In genomic region chr14:77151918-77152588, GRCh38 we compare ENCODE assay signal across 7 cellular contexts. TPM values are rescaled to one million over a fixed set of nuclear protein-coding genes. Genes with fewer than 3 reads are reported as not detected.
DNase-seq lines count a peak whose midpoint lies in the region; ATAC-seq, FAIRE-seq and TF ChIP-seq lines count a peak whose summit lies in the region.

No MANE protein-coding gene starts in this region.

- no peak overlapping the region for H3K27ac Mint-ChIP-seq in activated naive CD8-positive, alpha-beta T cell treated with anti-CD3 and anti-CD28 coated beads, Interleukin-2, amount 50 U/mL, for 24 hours

- ATAC-seq in activated naive CD8-positive, alpha-beta T cell treated with anti-CD3 and anti-CD28 coated beads, Interleukin-2, amount 50 U/mL, for 24 hours, result peak; percentile 54

- TF ChIP-seq RAD21 in liver (IDR thresholded peaks at IDR 0.05), result peak; percentile 57 to 63

- no peak overlapping the region for H3K9ac ChIP-seq in liver (ENCODE audit: low read depth in 1 of 2, low read length in 2 of 2)

- no peak for TF ChIP-seq POLR2A in GM12891 (IDR thresholded peaks at IDR 0.05; ENCODE audit: low read depth, low read length)

- H3K27me3 ChIP-seq in liver (ENCODE audit: control insufficient read depth in 4 of 4, insufficient read depth in 4 of 4, low read length in 3 of 4) (peaks cover 0 to 4% (median 3%) of the 10 kb centered on the region in 4 donors), H7 (ENCODE audit: control insufficient read depth, insufficient read depth, low read length) (no peaks in the 10 kb centered on the region), tibial artery (peaks cover 0 to 33% of the 10 kb centered on the region in 2 donors)

- H3K4me1 ChIP-seq in liver (ENCODE audit: control insufficient read depth in 4 of 4, insufficient read depth in 4 of 4, low read length in 3 of 4) (no peaks in the 10 kb centered on the region), tibial artery (peaks cover 0 to 15% (median 0%) of the 10 kb centered on the region in 4 donors)

- H3K4me1 Mint-ChIP-seq in activated naive CD8-positive, alpha-beta T cell treated with anti-CD3 and anti-CD28 coated beads, Interleukin-2, amount 50 U/mL, for 24 hours, result no peaks in the 10 kb centered on the region

- intact Hi-C loops in tibial artery (cut with DNase I; ENCODE audit: low total_unique reads), result loop anchor here (10.0 kb wide), 1 partner anchor 163 kb away; no protein-coding TSS in a partner anchor

- WGBS in liver, result 32% methylated on average over 2 of the region's 2 CpGs

- no peak for FAIRE-seq in GM12891 (lab: Jason Lieb, UNC)

- no peaks in the 10 kb centered on the region for H3K9me3 ChIP-seq in liver (ENCODE audit: control insufficient read depth in 4 of 4, low read length in 3 of 4)
- H3K9me3 ChIP-seq in tibial artery, result no peaks in the 10 kb centered on the region

- H3K27me3 Mint-ChIP-seq in activated naive CD8-positive, alpha-beta T cell treated with anti-CD3 and anti-CD28 coated beads, Interleukin-2, amount 50 U/mL, for 24 hours, result peaks cover 32% of the 10 kb centered on the region

- DNase-seq in GM12891 (ENCODE audit: insufficient read length, low spot score) (peak; percentile 36), NCI-H187 treated with DMSO at 0.1 percent for 48 hours (lab: John Stamatoyannopoulos, UW) (peak; percentile 42), H7 (no peak), tibial artery (no peak)
- no peak for DNase-seq in activated naive CD8-positive, alpha-beta T cell treated with anti-CD3 and anti-CD28 coated beads, Interleukin-2, amount 50 U/mL, for 24 hours
- DNase-seq in activated naive CD4-positive, alpha-beta T cell treated with anti-CD3 and anti-CD28 coated beads, Interleukin-2, amount 50 U/mL, for 16 hours, result no peak

- H3K4me3 Mint-ChIP-seq in activated naive CD8-positive, alpha-beta T cell treated with anti-CD3 and anti-CD28 coated beads, Interleukin-2, amount 50 U/mL, for 24 hours, result no peak overlapping the region

- no peak overlapping the region for H3K27ac ChIP-seq in liver (ENCODE audit: low read depth in 1 of 2, low read length in 2 of 2)
- H3K27ac ChIP-seq in tibial artery, result no peak overlapping the region

- TF ChIP-seq CTCF in liver (IDR thresholded peaks at IDR 0.05; ENCODE audit: low read depth, low read length, missing input control) (no peak), tibial artery (IDR thresholded peaks at IDR 0.05) (no peak)

- no peaks in the 10 kb centered on the region for H3K36me3 Mint-ChIP-seq in activated naive CD8-positive, alpha-beta T cell treated with anti-CD3 and anti-CD28 coated beads, Interleukin-2, amount 50 U/mL, for 24 hours (ENCODE audit: low read depth)

- H3K36me3 ChIP-seq in liver (ENCODE audit: control insufficient read depth in 4 of 4, insufficient read depth in 3 of 4, low read depth in 1 of 4, low read length in 3 of 4) (no peaks in the 10 kb centered on the region), H7 (replicated peaks; ENCODE audit: control insufficient read depth, insufficient read depth, low read length) (no peaks in the 10 kb centered on the region), tibial artery (no peaks in the 10 kb centered on the region)

- H3K4me3 ChIP-seq in liver (ENCODE audit: low read depth in 1 of 3, low read length in 3 of 3) (no peak overlapping the region), H7 (ENCODE audit: insufficient read depth, low read depth, low read length) (no peak overlapping the region), tibial artery (no peak overlapping the region)

- H3K9me3 Mint-ChIP-seq in activated naive CD8-positive, alpha-beta T cell treated with anti-CD3 and anti-CD28 coated beads, Interleukin-2, amount 50 U/mL, for 24 hours, result no peaks in the 10 kb centered on the region

TF ChIP-seq in GM12891, 5 proteins besides CTCF, POLR2A, EP300 and RAD21:
- TF ChIP-seq POU2F2 (IDR thresholded peaks at IDR 0.05; ENCODE audit: low read depth, low read length) (no peak), PAX5 (IDR thresholded peaks at IDR 0.05; ENCODE audit: insufficient read depth, low read length, severe bottlenecking) (no peak), TAF1 (IDR thresholded peaks at IDR 0.05; ENCODE audit: low read depth, low read length) (no peak), POLR2AphosphoS5 (IDR thresholded peaks at IDR 0.05; ENCODE audit: low read depth, low read length) (no peak), SPI1 (IDR thresholded peaks at IDR 0.05; ENCODE audit: low read depth, low read length) (no peak)

TF ChIP-seq in liver, 16 proteins besides CTCF, POLR2A, EP300 and RAD21:
- TF ChIP-seq ZBTB33 (IDR thresholded peaks at IDR 0.05) (no peak), NR2F2 (IDR thresholded peaks at IDR 0.05) (no peak), JUND (IDR thresholded peaks at IDR 0.05) (no peak), RXRA (IDR thresholded peaks at IDR 0.05) (no peak), HNF4A (conservative IDR thresholded peaks at IDR 0.05) (no peak), GABPA (IDR thresholded peaks at IDR 0.05 in 1 of 2, conservative IDR thresholded peaks at IDR 0.05 in 1 of 2) (no peak), FOXA2 (IDR thresholded peaks at IDR 0.05) (no peak), MAX (IDR thresholded peaks at IDR 0.05) (no peak), EGR1 (IDR thresholded peaks at IDR 0.05; ENCODE audit: low read depth in 2 of 2) (no peak), REST (IDR thresholded peaks at IDR 0.05) (no peak), SP1 (IDR thresholded peaks at IDR 0.05) (no peak), ATF3 (IDR thresholded peaks at IDR 0.05) (no peak), TAF1 (conservative IDR thresholded peaks at IDR 0.05) (no peak), HNF4G (IDR thresholded peaks at IDR 0.05) (no peak), FOXA1 (IDR thresholded peaks at IDR 0.05) (no peak), YY1 (IDR thresholded peaks at IDR 0.05) (no peak)
TF ChIP-seq in liver: peak in this region for 0.

RNA-seq across cellular contexts. Expression of gene ZDHHC22, which starts 10.5 kb away (rescaled TPM):
- not detected for polyA plus RNA-seq in GM12891 (2012; ENCODE audit: low read depth, missing spikeins)
- total RNA-seq in liver, result not detected
- not detected for polyA plus RNA-seq in liver
- total RNA-seq in H7 (2014; rRNA removed; shearing (Covaris generic)), result 8.9 and 11.6 TPM in 2 replicates

RNA-seq across cellular contexts. Expression of gene TMEM63C, which starts 29.5 kb away (rescaled TPM):
- 0.04 TPM for polyA plus RNA-seq in GM12891 (2012; ENCODE audit: low read depth, missing spikeins)
- 1 to 10 TPM in 1 of 2 donors, under 1 TPM in 1; 0.25 to 1.6 TPM for total RNA-seq in liver
- under 1 TPM in 1 of 2 donors, not detected in 1; 0.13 TPM for polyA plus RNA-seq in liver
- total RNA-seq in H7 (2014; rRNA removed; shearing (Covaris generic)), result 2.1 and 2.2 TPM in 2 replicates

RNA-seq across cellular contexts. Expression of gene CIPC, which starts 54.0 kb away (rescaled TPM):
- 6.4 TPM for polyA plus RNA-seq in GM12891 (2012; ENCODE audit: low read depth, missing spikeins)
- total RNA-seq in liver, result 10 to 100 TPM in 1 of 2 donors, 1 to 10 TPM in 1; 6.7 to 17.8 TPM
- polyA plus RNA-seq in liver, result 1 to 10 TPM; 5.2 to 6.7 TPM
- total RNA-seq in H7 (2014; rRNA removed; shearing (Covaris generic)), result 18.7 and 22.3 TPM in 2 replicates

Comparison
In these comparisons a context has a peak if more than half of its experiments do, and no peak if none do; other contexts are left out.
1. DNase-seq: peak in GM12891 (single experiment) and NCI-H187 treated with DMSO at 0.1 percent for 48 hours (single experiment); none in activated naive CD8-positive, alpha-beta T cell treated with anti-CD3 and anti-CD28 coated beads, Interleukin-2, amount 50 U/mL, for 24 hours (single experiment), H7 (single experiment), tibial artery (0 of 2) and activated naive CD4-positive, alpha-beta T cell treated with anti-CD3 and anti-CD28 coated beads, Interleukin-2, amount 50 U/mL, for 16 hours (single experiment).